In genomic region chr5:245717-246116, GRCh38 we compare ENCODE assay signal across 17 cellular contexts. TPM values are rescaled to one million over a fixed set of nuclear protein-coding genes. Genes with fewer than 3 reads are reported as not detected.
"Had no signal": no experiment of that assay in that cellular context is flagged by ENCODE, and none has a peak within 500 bp of the region (broad histone marks: within the 10 kb centered on the region; RNA-seq: fewer than 3 reads in every experiment).

No MANE protein-coding gene starts in this region.

RNA-seq across cellular contexts. Expression of gene LRRC14B, which starts 54.4 kb away (rescaled TPM):
- total RNA-seq: left colon, left lung, lower lobe of right lung, mononuclear cell, natural killer cell, occipital lobe, osteocyte, posterior vena cava, spleen, subcutaneous adipose tissue, suprapubic skin, thoracic aorta, ureter, uterus had no signal
- polyA plus RNA-seq: keratinocyte, liver, sigmoid colon had no signal
